ENCODE assay signal across 8 cellular contexts in the genomic region with DNA sequence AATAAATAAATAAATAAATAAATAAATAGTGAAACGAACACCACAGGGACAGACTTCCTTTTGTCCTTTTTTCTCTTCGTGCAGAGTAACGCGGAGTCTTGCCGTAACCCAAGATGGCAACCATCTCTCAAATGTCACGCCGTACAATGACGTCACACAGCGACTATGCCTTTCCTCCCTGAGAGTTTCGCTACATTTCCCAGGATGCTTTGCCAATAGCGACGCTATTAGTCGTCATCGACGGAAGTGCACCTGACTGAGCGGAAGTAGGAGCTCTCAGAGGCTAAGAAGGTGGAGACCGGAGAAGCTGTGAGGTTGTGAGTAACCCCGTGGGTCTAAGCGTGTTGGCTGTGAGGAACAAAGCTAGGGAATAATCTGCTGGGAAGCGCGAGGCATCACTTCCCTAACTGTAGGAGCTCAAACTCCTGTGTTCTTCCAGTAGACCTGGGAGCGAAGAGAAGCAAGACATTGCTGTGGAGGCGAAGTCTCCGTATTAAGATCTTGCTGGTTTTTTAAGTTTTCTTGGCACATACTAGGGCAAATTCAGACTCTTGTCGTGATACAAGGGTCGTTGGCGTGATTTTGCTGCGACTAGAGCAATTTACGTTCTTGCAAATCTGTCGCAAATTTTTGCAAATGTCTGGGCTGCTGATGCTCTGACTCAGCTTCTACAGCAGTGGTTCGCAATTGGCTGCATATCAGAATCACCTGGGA. TPM values are rescaled to one million over a fixed set of nuclear protein-coding genes. Genes with fewer than 3 reads are reported as not detected.
DNase-seq lines count a peak whose midpoint lies in the region; ATAC-seq and TF ChIP-seq lines count a peak whose summit lies in the region.

A gene with protein sequence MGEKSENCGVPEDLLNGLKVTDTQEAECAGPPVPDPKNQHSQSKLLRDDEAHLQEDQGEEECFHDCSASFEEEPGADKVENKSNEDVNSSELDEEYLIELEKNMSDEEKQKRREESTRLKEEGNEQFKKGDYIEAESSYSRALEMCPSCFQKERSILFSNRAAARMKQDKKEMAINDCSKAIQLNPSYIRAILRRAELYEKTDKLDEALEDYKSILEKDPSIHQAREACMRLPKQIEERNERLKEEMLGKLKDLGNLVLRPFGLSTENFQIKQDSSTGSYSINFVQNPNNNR (plus strand): TSS at position 263 of the 714 bp plus-strand sequence. CDS start 1,390 bp downstream, outside the sequence.

- H3K4me1 ChIP-seq in CD4-positive, CD25-positive, alpha-beta regulatory T cell (ENCODE audit: control insufficient read depth, insufficient read depth, low read length, poor library complexity, severe bottlenecking): peaks cover 24% of the 10 kb centered on the region
- H3K4me1 ChIP-seq in duodenal mucosa (ENCODE audit: control insufficient read depth in 1 of 2, insufficient read depth in 2 of 2, low read length in 2 of 2) (peaks cover 18 to 19% of the 10 kb centered on the region in 2 donors), right lobe of liver (peaks cover 0 to 18% (median 5%) of the 10 kb centered on the region in 4 donors)

- CTCF ChIA-PET in activated CD4-positive, alpha-beta memory T cell treated with anti-CD3 and anti-CD28 coated beads for 36 hours (lab: Charles Lee): interaction anchor here (0.9 to 5.1 kb wide), 5 partner anchors 12 to 565 kb away, joined by 3 to 65 read pairs (median 4); no protein-coding TSS in a partner anchor

- POLR2A ChIA-PET in activated CD4-positive, alpha-beta memory T cell treated with anti-CD3 and anti-CD28 coated beads for 36 hours (lab: Charles Lee): interaction anchor here (1.0 kb wide), 2 partner anchors 12 to 22 kb away, joined by 3 read pairs; no protein-coding TSS in a partner anchor

- peak; percentile 79 for TF ChIP-seq POLR2A in right lobe of liver (IDR thresholded peaks at IDR 0.05)

- H3K36me3 Mint-ChIP-seq in CD4-positive, CD25-positive, alpha-beta regulatory T cell: peaks cover 14% of the 10 kb centered on the region
- H3K36me3 Mint-ChIP-seq in activated CD4-positive, alpha-beta memory T cell treated with anti-CD3 and anti-CD28 coated beads for 36 hours: peaks cover 12% of the 10 kb centered on the region

- H3K4me1 Mint-ChIP-seq in CD4-positive, CD25-positive, alpha-beta regulatory T cell: peaks cover 14 to 31% (median 24%) of the 10 kb centered on the region in 4 donors
- peaks cover 22% of the 10 kb centered on the region for H3K4me1 Mint-ChIP-seq in activated CD4-positive, alpha-beta memory T cell treated with anti-CD3 and anti-CD28 coated beads for 36 hours (ENCODE audit: low read depth)

- peaks cover 13% of the 10 kb centered on the region for H3K27me3 Mint-ChIP-seq in CD4-positive, CD25-positive, alpha-beta regulatory T cell
- no peaks in the 10 kb centered on the region for H3K27me3 Mint-ChIP-seq in activated CD4-positive, alpha-beta memory T cell treated with anti-CD3 and anti-CD28 coated beads for 36 hours

- H3K27me3 ChIP-seq in CD4-positive, CD25-positive, alpha-beta regulatory T cell (ENCODE audit: control insufficient read depth, insufficient read depth, low read length): no peaks in the 10 kb centered on the region
- no peaks in the 10 kb centered on the region for H3K27me3 ChIP-seq in duodenal mucosa (ENCODE audit: control insufficient read depth in 1 of 2, insufficient read depth in 2 of 2, low read length in 2 of 2)
- H3K27me3 ChIP-seq in right lobe of liver: no peaks in the 10 kb centered on the region

- peak within 1 kb of the TSS; percentile 94 to 99 (median 95) for H3K4me3 Mint-ChIP-seq in CD4-positive, CD25-positive, alpha-beta regulatory T cell
- peak within 1 kb of the TSS; percentile 99 for H3K4me3 Mint-ChIP-seq in activated CD4-positive, alpha-beta memory T cell treated with anti-CD3 and anti-CD28 coated beads for 36 hours

- peak within 1 kb of the TSS; percentile 95 to 99 for H3K9ac ChIP-seq in duodenal mucosa (ENCODE audit: low read depth in 1 of 2, low read length in 2 of 2)

- WGBS in right lobe of liver (ENCODE audit: insufficient coverage, low coverage, low lambda C conversion rate, missing lambda C conversion rate): under 1% methylated on average over 31 of the region's 31 CpGs

- H3K4me3 ChIP-seq in CD4-positive, CD25-positive, alpha-beta regulatory T cell (ENCODE audit: low read depth, low read length): peak within 1 kb of the TSS; percentile 97
- H3K4me3 ChIP-seq in duodenal mucosa (ENCODE audit: low read depth in 1 of 2, low read length in 2 of 2) (peak within 1 kb of the TSS; percentile 99 to 100), right lobe of liver (peak within 1 kb of the TSS; percentile 70 to 85 (median 81))

- peak within 1 kb of the TSS; percentile 85 for H3K27ac ChIP-seq in CD4-positive, CD25-positive, alpha-beta regulatory T cell (ENCODE audit: insufficient read depth, low read length, poor library complexity, severe bottlenecking)
- H3K27ac ChIP-seq in duodenal mucosa (ENCODE audit: low read depth, low read length) (peak within 1 kb of the TSS; percentile 79), right lobe of liver (peak within 1 kb of the TSS; percentile 55 to 71 (median 70))

- intact Hi-C loops in activated CD4-positive, alpha-beta memory T cell treated with anti-CD3 and anti-CD28 coated beads for 36 hours (cut with micrococcal nuclease): loop anchor here (1.0 to 2.0 kb wide), 3 partner anchors 110 to 800 kb away; a partner anchor contains a TSS
- intact Hi-C loops in right lobe of liver (cut with DNase I): no loop called here

- TF ChIP-seq CTCF in right lobe of liver (IDR thresholded peaks at IDR 0.05): no peak

- DNase-seq in CD4-positive, CD25-positive, alpha-beta regulatory T cell: peak; percentile 92 to 99 (median 94)
- DNase-seq in NCI-H82 treated with DMSO at 0.1 percent for 48 hours (lab: John Stamatoyannopoulos, UW; ENCODE audit: unreplicated experiment) (peak; percentile 96), right lobe of liver (peak; percentile 91 to 96 (median 93))
- DNase-seq in activated CD4-positive, alpha-beta memory T cell treated with anti-CD3 and anti-CD28 coated beads for 36 hours: peak; percentile 94
- DNase-seq in stimulated activated CD4-positive, alpha-beta T cell treated with anti-CD3 and anti-CD28 coated beads, Interleukin-4, amount 100 ng/mL, for 4 hours: peak; percentile 80 to 94

- peak; percentile 98 to 100 for ATAC-seq in CD4-positive, CD25-positive, alpha-beta regulatory T cell (ENCODE audit: low read depth in 2 of 2)
- ATAC-seq in GM19438 (IDR thresholded peaks at IDR 0.05; ENCODE audit: low read depth, unreplicated experiment) (peak; percentile 100), HG03575 (IDR thresholded peaks at IDR 0.05; ENCODE audit: extremely low read depth, insufficient number of reproducible peaks, low FRiP score, unreplicated experiment) (peak; percentile 93), right lobe of liver (peak; percentile 99)

- peaks cover 20% of the 10 kb centered on the region for H3K36me3 ChIP-seq in CD4-positive, CD25-positive, alpha-beta regulatory T cell (ENCODE audit: control insufficient read depth, insufficient read depth, low read length)
- H3K36me3 ChIP-seq in duodenal mucosa (ENCODE audit: control insufficient read depth in 1 of 2, insufficient read depth in 2 of 2, low read length in 2 of 2) (peaks cover 11 to 14% of the 10 kb centered on the region in 2 donors), right lobe of liver (peaks cover 0 to 17% (median 1%) of the 10 kb centered on the region in 4 donors)

- no peaks in the 10 kb centered on the region for H3K9me3 Mint-ChIP-seq in CD4-positive, CD25-positive, alpha-beta regulatory T cell
- H3K9me3 Mint-ChIP-seq in activated CD4-positive, alpha-beta memory T cell treated with anti-CD3 and anti-CD28 coated beads for 36 hours: no peaks in the 10 kb centered on the region

- no peaks in the 10 kb centered on the region for H3K9me3 ChIP-seq in CD4-positive, CD25-positive, alpha-beta regulatory T cell (ENCODE audit: control insufficient read depth in 2 of 2, low read length in 2 of 2)
- H3K9me3 ChIP-seq in duodenal mucosa (ENCODE audit: control insufficient read depth in 1 of 2, low read length in 2 of 2) (no peaks in the 10 kb centered on the region), right lobe of liver (no peaks in the 10 kb centered on the region)

- H3K27ac Mint-ChIP-seq in CD4-positive, CD25-positive, alpha-beta regulatory T cell: peak within 1 kb of the TSS; percentile 96 to 98 (median 98)
- H3K27ac Mint-ChIP-seq in activated CD4-positive, alpha-beta memory T cell treated with anti-CD3 and anti-CD28 coated beads for 36 hours: peak within 1 kb of the TSS; percentile 95

RNA-seq across cellular contexts. Expression of the gene that starts here (rescaled TPM):
- total RNA-seq in CD4-positive, CD25-positive, alpha-beta regulatory T cell: 33.6 TPM
- 100 to 1,000 TPM in 3 of 4 donors, 10 to 100 TPM in 1; 85.7 to 118 (median 105) TPM for polyA plus RNA-seq in CD4-positive, CD25-positive, alpha-beta regulatory T cell
- 10 to 100 TPM; 53.6 to 54.3 TPM for total RNA-seq in activated CD4-positive, alpha-beta memory T cell treated with anti-CD3 and anti-CD28 coated beads for 36 hours
- total RNA-seq in right lobe of liver: 10 to 100 TPM; 19.8 to 28.6 (median 24.8) TPM

Comparison
In these comparisons a context has a peak if more than half of its experiments do, and no peak if none do; other contexts are left out.
1. Peak in every context shown above with its lines: DNase-seq, ATAC-seq, H3K4me3 ChIP-seq and H3K27ac ChIP-seq.